In genomic region chr13:87778128-87778527, GRCh38 we compare ENCODE assay signal across 25 cellular contexts.
"Had no signal": no experiment of that assay in that cellular context is flagged by ENCODE, and none has a peak within 500 bp of the region (broad histone marks: within the 10 kb centered on the region; RNA-seq: fewer than 3 reads in every experiment).

No MANE protein-coding gene starts in this region.

- H3K4me1 ChIP-seq: pancreas, psoas muscle, spleen, stomach, testis, tibial artery, transverse colon, upper lobe of right lung, uterus had no signal

- H3K27me3 ChIP-seq: neutrophil, pancreas, spleen, stomach, testis, tibial artery, transverse colon, upper lobe of right lung, uterus had no signal

- H3K4me2 ChIP-seq: smooth muscle cell had no signal

- H3K9me3 ChIP-seq: neutrophil, pancreas, psoas muscle, spleen, stomach, testis, tibial artery, transverse colon, upper lobe of right lung, uterus had no signal

- FAIRE-seq: pancreas had no signal

- ATAC-seq: naive thymus-derived CD8-positive, alpha-beta T cell; natural killer cell treated with Interleukin-12 subunit alpha and Interleukin-12 subunit beta and Interleukin-15 and Interleukin-18, amount 100 ng/mL, for 72 hours; pancreas; psoas muscle; right cardiac atrium; sciatic nerve; stimulated activated effector memory CD8-positive, alpha-beta T cell treated with anti-CD3 and anti-CD28 coated beads, Interleukin-12 subunit alpha, Interleukin-12 subunit beta, amount 100 ng/mL, for 72 hours; stimulated activated naive B cell treated with anti-CD40 and anti-IgM and Interleukin-4, amounts not matched to agents 10 μg/mL and 1 μg/mL and 100 μg/mL, for 72 hours; upper lobe of right lung had no signal

- H3K36me3 ChIP-seq: neutrophil, pancreas, spleen, stomach, tibial artery, transverse colon, upper lobe of right lung, uterus had no signal

- H3K27ac ChIP-seq: neutrophil, pancreas, psoas muscle, skin epidermis, spleen, stomach, testis, tibial artery, transverse colon, upper lobe of right lung, uterus had no signal

- H3K4me3 ChIP-seq: pancreas, psoas muscle, skin epidermis, smooth muscle cell, spleen, stomach, testis, tibial artery, transverse colon, upper lobe of right lung, uterus had no signal

- DNase-seq: naive B cell; naive thymus-derived CD8-positive, alpha-beta T cell; nephron progenitor cell; nucleus accumbens; pancreas; psoas muscle; right cardiac atrium; spleen; stimulated activated CD4-positive, alpha-beta T cell treated with anti-CD3 and anti-CD28 coated beads, Interleukin-12 subunit alpha, Interleukin-12 subunit beta, amount 100 ng/mL, for 4 hours; stimulated activated CD4-positive, alpha-beta T cell treated with anti-CD3 and anti-CD28 coated beads, Interleukin-1b, Interleukin-23, amount 100 ng/mL, for 48 hours; stimulated activated CD4-positive, alpha-beta T cell treated with anti-CD3 and anti-CD28 coated beads, Interleukin-4, amount 100 ng/mL, for 1 hour; stimulated activated naive B cell treated with anti-CD40 and anti-IgM and Interleukin-4, amounts not matched to agents 10 μg/mL and 1 μg/mL and 100 μg/mL, for 72 hours; stimulated activated naive CD4-positive, alpha-beta T cell treated with Interleukin-2 at 50 U/mL for 16 hours; stomach; testis; tibial artery; transverse colon; upper lobe of right lung; uterus had no signal
